Comparison of ENCODE assay signal across 1 cellular context in the genomic region with DNA sequence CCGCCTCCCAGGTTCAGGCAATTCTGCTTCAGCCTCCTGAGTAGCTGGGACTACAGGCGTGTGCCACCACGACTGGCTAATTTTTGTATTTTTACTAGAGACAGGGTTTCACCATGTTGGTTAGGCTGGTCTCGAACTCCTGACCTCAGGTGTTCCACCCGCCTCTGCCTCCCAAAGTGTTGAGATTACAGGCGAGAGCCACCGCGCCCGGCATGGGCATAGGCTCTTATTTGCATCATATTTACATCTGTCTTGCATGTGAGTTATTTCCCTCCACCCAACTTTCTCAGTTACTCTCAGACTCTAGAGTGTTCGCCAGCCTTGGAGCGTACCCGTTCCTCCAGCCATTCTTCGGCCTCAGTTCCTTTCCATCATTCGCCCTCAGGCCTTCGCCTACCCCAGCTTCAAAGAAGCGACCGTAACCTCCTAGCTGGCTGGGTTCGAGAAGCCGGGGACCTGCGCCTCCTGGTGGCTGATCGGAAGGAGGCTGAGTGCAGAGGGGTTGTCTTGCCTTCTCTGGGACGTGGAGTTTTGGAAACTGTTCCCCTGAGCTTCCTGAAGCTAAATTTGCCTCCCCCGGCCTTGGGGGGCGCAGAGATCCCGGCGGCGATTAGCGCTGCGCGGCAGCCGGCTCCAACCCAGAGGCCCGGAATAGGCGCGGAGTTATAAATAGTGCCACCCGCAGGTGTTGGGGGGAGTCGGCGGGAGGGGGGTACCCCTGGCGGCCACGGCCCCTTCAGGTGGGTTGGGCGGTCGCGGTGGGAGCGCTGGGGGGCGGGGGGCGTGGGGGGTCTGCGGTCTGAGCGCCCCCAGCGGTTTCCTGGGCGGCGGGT.
A peak's percentile ranks its signal among the peaks of the same experiment; 100 is the strongest.
TF ChIP-seq lines count a peak whose summit lies in the region.

No MANE protein-coding gene starts in this region.

TF ChIP-seq in GM23338, 12 proteins besides CTCF, POLR2A, EP300 and RAD21:
- TF ChIP-seq EZH2phosphoT487 (IDR thresholded peaks at IDR 0.05; ENCODE audit: unreplicated experiment), result no peak
- TF ChIP-seq CREB1 (CRISPR knock-in tag; IDR thresholded peaks at IDR 0.05; ENCODE audit: low read depth), result 0 out of 2 replicates have a peak, but pooled peaks have one; percentile 8
- TF ChIP-seq POLR2AphosphoS5 (IDR thresholded peaks at IDR 0.05; ENCODE audit: low read depth), result 0 out of 2 replicates have a peak, but pooled peaks have one; percentile 15
TF ChIP-seq in GM23338: peak in this region for 2.
